Comparison of ENCODE assay signal across 1 cellular context in the genomic region with DNA sequence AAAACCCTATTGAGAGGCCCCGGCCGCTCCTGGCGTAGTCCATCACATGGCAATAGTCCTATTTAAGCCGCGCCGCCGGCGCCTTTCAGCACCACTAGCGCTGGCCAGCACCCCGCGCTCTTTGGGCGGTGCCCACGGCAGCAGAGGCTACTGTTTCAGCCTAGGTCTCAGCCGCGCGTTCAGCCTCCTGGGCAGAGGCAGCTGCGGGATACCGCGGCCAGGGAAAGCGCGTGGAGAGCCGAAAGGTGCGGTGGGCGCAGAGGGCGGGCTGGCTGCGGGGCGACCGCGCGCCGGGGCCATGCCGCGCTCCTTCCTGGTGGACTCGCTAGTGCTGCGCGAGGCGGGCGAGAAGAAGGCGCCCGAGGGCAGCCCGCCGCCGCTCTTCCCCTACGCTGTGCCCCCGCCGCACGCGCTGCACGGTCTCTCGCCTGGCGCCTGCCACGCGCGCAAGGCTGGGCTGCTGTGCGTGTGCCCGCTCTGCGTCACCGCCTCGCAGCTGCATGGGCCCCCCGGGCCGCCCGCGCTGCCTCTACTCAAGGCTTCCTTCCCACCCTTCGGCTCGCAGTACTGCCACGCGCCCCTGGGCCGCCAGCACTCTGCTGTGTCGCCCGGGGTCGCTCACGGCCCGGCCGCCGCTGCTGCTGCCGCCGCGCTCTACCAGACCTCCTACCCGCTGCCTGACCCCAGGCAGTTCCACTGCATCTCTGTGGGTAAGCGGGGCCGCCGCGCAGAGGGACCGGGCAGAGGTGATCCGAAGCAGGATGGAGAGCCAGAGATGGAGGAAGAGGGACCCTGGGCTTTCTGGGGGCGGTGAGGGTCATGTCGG.
A peak's percentile ranks its signal among the peaks of the same experiment; 100 is the strongest.
TF ChIP-seq lines count a peak whose summit lies in the region.

A gene (plus strand): TSS at position 91 of the 826 bp plus-strand sequence. CDS start 208 bp downstream, at position 299.

TF ChIP-seq in HepG2, 621 proteins besides CTCF, POLR2A, EP300 and RAD21 (continued from another document):
- TF ChIP-seq, protein P1, sequence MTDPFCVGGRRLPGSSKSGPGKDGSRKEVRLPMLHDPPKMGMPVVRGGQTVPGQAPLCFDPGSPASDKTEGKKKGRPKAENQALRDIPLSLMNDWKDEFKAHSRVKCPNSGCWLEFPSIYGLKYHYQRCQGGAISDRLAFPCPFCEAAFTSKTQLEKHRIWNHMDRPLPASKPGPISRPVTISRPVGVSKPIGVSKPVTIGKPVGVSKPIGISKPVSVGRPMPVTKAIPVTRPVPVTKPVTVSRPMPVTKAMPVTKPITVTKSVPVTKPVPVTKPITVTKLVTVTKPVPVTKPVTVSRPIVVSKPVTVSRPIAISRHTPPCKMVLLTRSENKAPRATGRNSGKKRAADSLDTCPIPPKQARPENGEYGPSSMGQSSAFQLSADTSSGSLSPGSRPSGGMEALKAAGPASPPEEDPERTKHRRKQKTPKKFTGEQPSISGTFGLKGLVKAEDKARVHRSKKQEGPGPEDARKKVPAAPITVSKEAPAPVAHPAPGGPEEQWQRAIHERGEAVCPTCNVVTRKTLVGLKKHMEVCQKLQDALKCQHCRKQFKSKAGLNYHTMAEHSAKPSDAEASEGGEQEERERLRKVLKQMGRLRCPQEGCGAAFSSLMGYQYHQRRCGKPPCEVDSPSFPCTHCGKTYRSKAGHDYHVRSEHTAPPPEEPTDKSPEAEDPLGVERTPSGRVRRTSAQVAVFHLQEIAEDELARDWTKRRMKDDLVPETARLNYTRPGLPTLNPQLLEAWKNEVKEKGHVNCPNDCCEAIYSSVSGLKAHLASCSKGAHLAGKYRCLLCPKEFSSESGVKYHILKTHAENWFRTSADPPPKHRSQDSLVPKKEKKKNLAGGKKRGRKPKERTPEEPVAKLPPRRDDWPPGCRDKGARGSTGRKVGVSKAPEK (CRISPR knock-in tag; IDR thresholded peaks at IDR 0.05; ENCODE audit: borderline replicate concordance): no peak
- TF ChIP-seq, protein P2, sequence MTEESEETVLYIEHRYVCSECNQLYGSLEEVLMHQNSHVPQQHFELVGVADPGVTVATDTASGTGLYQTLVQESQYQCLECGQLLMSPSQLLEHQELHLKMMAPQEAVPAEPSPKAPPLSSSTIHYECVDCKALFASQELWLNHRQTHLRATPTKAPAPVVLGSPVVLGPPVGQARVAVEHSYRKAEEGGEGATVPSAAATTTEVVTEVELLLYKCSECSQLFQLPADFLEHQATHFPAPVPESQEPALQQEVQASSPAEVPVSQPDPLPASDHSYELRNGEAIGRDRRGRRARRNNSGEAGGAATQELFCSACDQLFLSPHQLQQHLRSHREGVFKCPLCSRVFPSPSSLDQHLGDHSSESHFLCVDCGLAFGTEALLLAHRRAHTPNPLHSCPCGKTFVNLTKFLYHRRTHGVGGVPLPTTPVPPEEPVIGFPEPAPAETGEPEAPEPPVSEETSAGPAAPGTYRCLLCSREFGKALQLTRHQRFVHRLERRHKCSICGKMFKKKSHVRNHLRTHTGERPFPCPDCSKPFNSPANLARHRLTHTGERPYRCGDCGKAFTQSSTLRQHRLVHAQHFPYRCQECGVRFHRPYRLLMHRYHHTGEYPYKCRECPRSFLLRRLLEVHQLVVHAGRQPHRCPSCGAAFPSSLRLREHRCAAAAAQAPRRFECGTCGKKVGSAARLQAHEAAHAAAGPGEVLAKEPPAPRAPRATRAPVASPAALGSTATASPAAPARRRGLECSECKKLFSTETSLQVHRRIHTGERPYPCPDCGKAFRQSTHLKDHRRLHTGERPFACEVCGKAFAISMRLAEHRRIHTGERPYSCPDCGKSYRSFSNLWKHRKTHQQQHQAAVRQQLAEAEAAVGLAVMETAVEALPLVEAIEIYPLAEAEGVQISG (CRISPR knock-in tag; IDR thresholded peaks at IDR 0.05): peak; percentile 36; the same call in 1 of the 2 replicates
- TF ChIP-seq MED8 (CRISPR knock-in tag; IDR thresholded peaks at IDR 0.05; ENCODE audit: insufficient replicate concordance): no peak
TF ChIP-seq in HepG2: peak in this region for 62.
